Comparison of ENCODE assay signal across 9 cellular contexts in genomic region chr7:143158617-143159016, GRCh38. TPM values are rescaled to one million over a fixed set of nuclear protein-coding genes. Genes with fewer than 3 reads are reported as not detected.
"Had no signal": no experiment of that assay in that cellular context is flagged by ENCODE, and none has a peak within 500 bp of the region (broad histone marks: within the 10 kb centered on the region; RNA-seq: fewer than 3 reads in every experiment).

No MANE protein-coding gene starts in this region.

RNA-seq across cellular contexts. Expression of gene TAS2R39, which starts 24.6 kb away (rescaled TPM):
- polyA plus RNA-seq: naive thymus-derived CD8-positive, alpha-beta T cell; neural cell; ovary; pancreas; right cardiac atrium; sigmoid colon; small intestine; smooth muscle cell; spleen had no signal

RNA-seq across cellular contexts. Expression of gene PIP, which starts 26.7 kb away (rescaled TPM):
- polyA plus RNA-seq: naive thymus-derived CD8-positive, alpha-beta T cell; neural cell; ovary; pancreas; right cardiac atrium; sigmoid colon; small intestine; smooth muscle cell; spleen had no signal
